Comparison of ENCODE assay signal across 13 cellular contexts in the genomic region with DNA sequence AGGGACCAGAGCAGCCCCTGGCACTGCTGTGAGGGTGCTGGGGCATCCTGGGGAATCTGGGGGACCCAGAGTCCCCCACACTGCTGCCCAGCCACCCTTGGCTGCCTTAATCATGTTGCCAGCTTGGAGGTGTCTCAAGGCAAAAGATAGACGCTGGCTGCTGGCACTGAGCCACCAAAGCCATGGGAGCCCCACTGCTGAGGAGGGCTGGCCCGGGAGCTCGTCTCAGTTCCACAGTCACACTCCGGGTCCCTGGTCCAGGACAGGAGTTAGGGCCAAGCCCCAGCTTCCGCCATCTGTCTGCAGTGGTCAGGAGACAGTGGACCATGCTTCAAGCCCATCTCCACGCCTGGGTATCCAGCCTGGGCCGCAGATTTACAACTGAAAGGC. TPM values are rescaled to one million over a fixed set of nuclear protein-coding genes. Genes with fewer than 3 reads are reported as not detected.
DNase-seq lines count a peak whose midpoint lies in the region; ATAC-seq, FAIRE-seq and TF ChIP-seq lines count a peak whose summit lies in the region.
"Had no signal": no experiment of that assay in that cellular context is flagged by ENCODE, and none has a peak within 500 bp of the region (broad histone marks: within the 10 kb centered on the region; RNA-seq: fewer than 3 reads in every experiment).

No MANE protein-coding gene starts in this region.

- H3K9me3 Mint-ChIP-seq in H9 (peaks cover 0 to 6% of the 10 kb centered on the region in 2 experiments; a peak in 2 of 5 replicates), T-cell (no peaks in the 10 kb centered on the region)
- H3K9me3 Mint-ChIP-seq: activated naive CD4-positive, alpha-beta T cell treated with anti-CD3 and anti-CD28 coated beads, Interleukin-2, amount 50 U/mL, for 72 hours; central memory CD8-positive, alpha-beta T cell; immature natural killer cell had no signal

- no peaks in the 10 kb centered on the region for H3K23me2 ChIP-seq in H9 (ENCODE audit: insufficient read length, low read depth, low read length, poor library complexity, severe bottlenecking)

- POLR2A ChIA-PET in T-cell (lab: Charles Lee): interaction anchor here in 1 of 2 donors (0.6 kb wide), 2 partner anchors 13 to 214 kb away, joined by 3 to 5 read pairs; no protein-coding TSS in a partner anchor

- dilution Hi-C loops in keratinocyte (cut with MboI; ENCODE audit: extremely low pct_ligation_motif_present, low sequenced_read_pairs): no loop called here

- WGBS in H9 (ENCODE audit: extremely low coverage, insufficient read length, low lambda C conversion rate): no CpG with 5 or more reads among the region's 7 CpGs
- WGBS in trophoblast cell (ENCODE audit: extremely low coverage, insufficient coverage, insufficient read length): no CpG with 5 or more reads among the region's 7 CpGs

- H3K18ac ChIP-seq in H9 (ENCODE audit: insufficient read length, low read depth, low read length) (no peak overlapping the region), trophoblast cell (ENCODE audit: low read length) (no peak overlapping the region)

- H2AFZ ChIP-seq in H9 (ENCODE audit: low read length) (no peak overlapping the region), keratinocyte (ENCODE audit: control insufficient read depth, low read length) (peak overlapping the region; percentile 65), trophoblast cell (ENCODE audit: insufficient read depth, low read length, poor library complexity) (no peak overlapping the region)

- no peak overlapping the region for H4K12ac ChIP-seq in trophoblast cell (ENCODE audit: low read depth, low read length)

- H3K27me3 ChIP-seq in H9 (ENCODE audit: insufficient read depth, low read length): no peaks in the 10 kb centered on the region
- H3K27me3 ChIP-seq in keratinocyte (ENCODE audit: control insufficient read depth, extremely low read depth, insufficient read depth, low read length): peaks cover 5% of the 10 kb centered on the region
- H3K27me3 ChIP-seq in stomach smooth muscle (ENCODE audit: control insufficient read depth in 1 of 2, insufficient read depth in 2 of 2, low read length in 2 of 2): peaks cover 0 to 3% of the 10 kb centered on the region in 2 donors
- H3K27me3 ChIP-seq in trophoblast cell (ENCODE audit: insufficient read depth, low read length): no peaks in the 10 kb centered on the region
- H3K27me3 ChIP-seq: right atrium auricular region had no signal

- H4K5ac ChIP-seq in H9 (ENCODE audit: insufficient read length, low read depth, low read length): no peak overlapping the region

- H3K4me1 Mint-ChIP-seq in H9 (peaks cover 14 to 16% of the 10 kb centered on the region in 2 experiments), T-cell (peaks cover 4 to 8% (median 7%) of the 10 kb centered on the region in 3 donors)

- H3K36me3 ChIP-seq in SK-N-MC (ENCODE audit: insufficient read depth, low read length) (no peaks in the 10 kb centered on the region), keratinocyte (ENCODE audit: control insufficient read depth in 2 of 2, extremely low read depth in 1 of 2, insufficient read depth in 2 of 2, low read length in 2 of 2) (no peaks in the 10 kb centered on the region), stomach smooth muscle (ENCODE audit: control insufficient read depth in 2 of 2, insufficient read depth in 2 of 2, low read length in 2 of 2) (no peaks in the 10 kb centered on the region), trophoblast cell (ENCODE audit: control insufficient read depth in 1 of 2, insufficient read depth in 2 of 2, low read length in 2 of 2) (no peaks in the 10 kb centered on the region)
- H3K36me3 ChIP-seq: right atrium auricular region had no signal

- H3K36me3 Mint-ChIP-seq in H9 (ENCODE audit: insufficient read depth in 1 of 3, low read depth in 3 of 3) (peaks cover 0 to 6% (median 0%) of the 10 kb centered on the region in 3 experiments; a peak in 1 of 7 replicates), T-cell (no peaks in the 10 kb centered on the region)
- H3K36me3 Mint-ChIP-seq: activated naive CD4-positive, alpha-beta T cell treated with anti-CD3 and anti-CD28 coated beads, Interleukin-2, amount 50 U/mL, for 72 hours; immature natural killer cell had no signal

- H3K27me3 Mint-ChIP-seq in H9 (ENCODE audit: low read depth) (peaks cover 13% of the 10 kb centered on the region), T-cell (no peaks in the 10 kb centered on the region)
- H3K27me3 Mint-ChIP-seq: central memory CD8-positive, alpha-beta T cell had no signal

- H4K8ac ChIP-seq in H9 (replicated peaks; ENCODE audit: insufficient read length, low read depth, low read length) (no peak overlapping the region), trophoblast cell (ENCODE audit: low read depth, low read length) (no peak overlapping the region)

- H2BK120ac ChIP-seq in H9 (ENCODE audit: low read depth, low read length, poor library complexity, severe bottlenecking) (no peak overlapping the region), trophoblast cell (ENCODE audit: insufficient read depth, low read length, poor library complexity) (no peak overlapping the region)

- H3K14ac ChIP-seq in H9 (ENCODE audit: insufficient read depth, low read length) (peak overlapping the region; percentile 14), trophoblast cell (ENCODE audit: low read length) (no peak overlapping the region)

- no peak for DNase-seq in H9
- no peak for DNase-seq in SK-N-MC (ENCODE audit: low read depth, low spot score)
- DNase-seq in keratinocyte (ENCODE audit: low read depth, low spot score): no peak
- no peak for DNase-seq in trophoblast cell
- DNase-seq in T-cell: no peak
- DNase-seq in DMS79 (lab: John Stamatoyannopoulos, UW): no peak
- DNase-seq: NCI-H2227 treated with DMSO at 0.1 percent for 48 hours had no signal

- H4K20me1 ChIP-seq in H9 (ENCODE audit: control insufficient read depth, insufficient read depth, insufficient read length): no peaks in the 10 kb centered on the region
- no peaks in the 10 kb centered on the region for H4K20me1 ChIP-seq in keratinocyte (ENCODE audit: control insufficient read depth, extremely low read depth, insufficient read depth, low read length)

- CTCF ChIA-PET in T-cell (lab: Charles Lee): interaction anchor here (0.5 to 1.9 kb wide), 10 partner anchors 28 to 414 kb away, joined by 3 to 22 read pairs (median 4); a partner anchor contains a TSS

- H3K27ac ChIP-seq in H9 (ENCODE audit: insufficient read length, low read depth, low read length) (no peak overlapping the region), SK-N-MC (no peak overlapping the region), keratinocyte (ENCODE audit: control insufficient read depth, insufficient read depth, low read length) (no peak overlapping the region), stomach smooth muscle (ENCODE audit: low read length) (no peak overlapping the region), trophoblast cell (ENCODE audit: low read depth, low read length) (no peak overlapping the region)
- H3K27ac ChIP-seq: right atrium auricular region had no signal

- H2BK12ac ChIP-seq in H9 (ENCODE audit: insufficient read length, low read depth, low read length): no peak overlapping the region
- H2BK12ac ChIP-seq in trophoblast cell (ENCODE audit: low read length): no peak overlapping the region

- H3K9ac ChIP-seq in H9 (ENCODE audit: extremely low read depth, insufficient read length, low read length) (no peak overlapping the region), SK-N-MC (ENCODE audit: insufficient read length) (no peak overlapping the region), keratinocyte (ENCODE audit: control insufficient read depth, extremely low read depth, insufficient read depth, low read length) (no peak overlapping the region), stomach smooth muscle (ENCODE audit: low read length in 2 of 2) (peak overlapping the region; percentile 14 to 42), trophoblast cell (ENCODE audit: low read length) (no peak overlapping the region)

- H3T11ph ChIP-seq in H9 (ENCODE audit: low read length): no peak overlapping the region

- no peak overlapping the region for H2AK5ac ChIP-seq in H9 (ENCODE audit: insufficient read length, low read length)
- H2AK5ac ChIP-seq in trophoblast cell (ENCODE audit: low read length): no peak overlapping the region

- H3K23ac ChIP-seq in H9 (ENCODE audit: insufficient read length, low read depth, low read length): no peak overlapping the region
- H3K23ac ChIP-seq in trophoblast cell (ENCODE audit: low read length): no peak overlapping the region

- peak overlapping the region; percentile 7 for H3K4me2 ChIP-seq in H9 (ENCODE audit: insufficient read depth, insufficient read length, low read length)
- peak overlapping the region; percentile 83 for H3K4me2 ChIP-seq in keratinocyte (ENCODE audit: control insufficient read depth, extremely low read depth, insufficient read depth, low read depth, low read length)
- H3K4me2 ChIP-seq in trophoblast cell (ENCODE audit: low read length): no peak overlapping the region

- H3K4me3 ChIP-seq in SK-N-MC (peak overlapping the region; percentile 70; the same call in 1 of the 2 replicates), keratinocyte (ENCODE audit: control insufficient read depth in 2 of 3, extremely low read depth in 1 of 3, insufficient read depth in 2 of 3, low read depth in 1 of 3, low read length in 3 of 3) (no peak overlapping the region), stomach smooth muscle (ENCODE audit: low read length in 2 of 2) (peak overlapping the region in 1 of 2 donors; percentile 78), trophoblast cell (ENCODE audit: low read depth, low read length) (no peak overlapping the region)

- H3K27ac Mint-ChIP-seq in H9: no peak overlapping the region
- no peak overlapping the region for H3K27ac Mint-ChIP-seq in T-cell

- no peak overlapping the region for H2BK5ac ChIP-seq in H9 (ENCODE audit: insufficient read length, low read length)
- H2BK5ac ChIP-seq in trophoblast cell (ENCODE audit: low read depth, low read length, poor library complexity): no peak overlapping the region

- no peaks in the 10 kb centered on the region for H3K9me1 ChIP-seq in keratinocyte (ENCODE audit: control insufficient read depth, extremely low read depth, insufficient read depth, low read length)

- H3K56ac ChIP-seq in H9 (ENCODE audit: insufficient read length, low read depth, low read length): no peak overlapping the region

- TF ChIP-seq CTCF in H9 (conservative IDR thresholded peaks at IDR 0.05): no peak
- TF ChIP-seq CTCF in keratinocyte (optimal IDR thresholded peaks at IDR 0.05 in 1 of 3, IDR thresholded peaks at IDR 0.05 in 1 of 3, conservative IDR thresholded peaks at IDR 0.05 in 1 of 3; ENCODE audit: extremely low read depth in 1 of 3, insufficient read depth in 2 of 3, low read length in 3 of 3): peak in 1 of 3 experiments; percentile 3

- no peak overlapping the region for H2BK15ac ChIP-seq in H9 (ENCODE audit: low read depth, low read length)

- no peaks in the 10 kb centered on the region for H3K9me3 ChIP-seq in H9 (ENCODE audit: control insufficient read depth, low read depth, low read length)
- no peaks in the 10 kb centered on the region for H3K9me3 ChIP-seq in SK-N-MC (ENCODE audit: low read depth, low read length)
- no peaks in the 10 kb centered on the region for H3K9me3 ChIP-seq in keratinocyte (ENCODE audit: control insufficient read depth, low read depth, low read length)
- H3K9me3 ChIP-seq in stomach smooth muscle (ENCODE audit: control insufficient read depth in 2 of 2, low read length in 2 of 2): no peaks in the 10 kb centered on the region
- H3K9me3 ChIP-seq in trophoblast cell (ENCODE audit: insufficient read depth, low read depth, low read length): no peaks in the 10 kb centered on the region
- H3K9me3 ChIP-seq: right atrium auricular region had no signal

- H3K4ac ChIP-seq in H9 (ENCODE audit: low read depth, low read length) (no peak overlapping the region), trophoblast cell (ENCODE audit: low read depth, low read length) (no peak overlapping the region)

- H3K4me3 Mint-ChIP-seq in H9 (no peak overlapping the region), T-cell (no peak overlapping the region)

- H2BK20ac ChIP-seq in H9 (ENCODE audit: low read depth, low read length, poor library complexity, severe bottlenecking): no peak overlapping the region

- H3K79me1 ChIP-seq in H9 (ENCODE audit: insufficient read depth, low read depth, low read length, poor library complexity, severe bottlenecking) (no peaks in the 10 kb centered on the region), trophoblast cell (ENCODE audit: low read length) (no peaks in the 10 kb centered on the region)

- H4K91ac ChIP-seq in H9 (ENCODE audit: insufficient read length, low read depth, low read length) (no peak overlapping the region), trophoblast cell (ENCODE audit: low read depth, low read length) (no peak overlapping the region)

- H3K79me2 ChIP-seq in H9 (ENCODE audit: insufficient read depth, low read length) (no peaks in the 10 kb centered on the region), keratinocyte (ENCODE audit: control insufficient read depth, insufficient read depth, low read length) (no peaks in the 10 kb centered on the region), trophoblast cell (ENCODE audit: control insufficient read depth, insufficient read depth, low read length, poor library complexity) (no peaks in the 10 kb centered on the region)

- peaks cover 3% of the 10 kb centered on the region; the same call in 1 of the 2 replicates for H3K4me1 ChIP-seq in H9 (ENCODE audit: insufficient read depth, low read length)
- H3K4me1 ChIP-seq in keratinocyte (ENCODE audit: control insufficient read depth, extremely low read depth, insufficient read depth, low read length): peaks cover 3% of the 10 kb centered on the region
- H3K4me1 ChIP-seq in stomach smooth muscle (ENCODE audit: control insufficient read depth, insufficient read depth, low read length): peaks cover 9% of the 10 kb centered on the region
- peaks cover 0 to 3% of the 10 kb centered on the region in 2 experiments for H3K4me1 ChIP-seq in trophoblast cell (ENCODE audit: control insufficient read depth in 1 of 2, insufficient read depth in 2 of 2, low read length in 2 of 2)

- ATAC-seq in T-cell (replicated peaks in 1 of 4): no peak

- no peak for FAIRE-seq in keratinocyte (lab: Jason Lieb, UNC)

RNA-seq across cellular contexts. Expression of a gene that starts 41.0 kb away (rescaled TPM):
- total RNA-seq in H9 (2021) (2,116 and 2,191 TPM in 2 replicates), T-cell (100 to 1,000 TPM in 4 of 5 donors, 10 to 100 TPM in 1; 92.8 to 119 (median 104) TPM)
- 69.1 to 185 TPM (median 160 TPM) in 3 replicates for polyA plus RNA-seq in keratinocyte
- 30.9 TPM for polyA plus RNA-seq in keratinocyte (2011; ENCODE audit: low read depth)
- 90.8 and 179 TPM in 2 replicates for polyA plus RNA-seq in keratinocyte (2011; cell fraction: cytosol; rRNA removed)
- polyA plus RNA-seq in keratinocyte (2011; cell fraction: nucleus; rRNA removed): 43.3 and 58.2 TPM in 2 replicates
- polyA plus RNA-seq in keratinocyte (2012; ENCODE audit: low replicate concordance): 162 and 664 TPM in 2 replicates
- 60.7 to 714 TPM (median 117 TPM) in 3 replicates for polyA minus RNA-seq in keratinocyte
- 186 TPM for polyA minus RNA-seq in keratinocyte (2011; cell fraction: cytosol; rRNA and poly(A)+ RNA removed)
- polyA minus RNA-seq in keratinocyte (2011; cell fraction: nucleus; rRNA and poly(A)+ RNA removed): 21.0 and 28.2 TPM in 2 replicates
- 615 and 629 TPM in 2 replicates for polyA plus RNA-seq in trophoblast cell (2013)

RNA-seq across cellular contexts. Expression of a gene that starts 49.8 kb away (rescaled TPM):
- total RNA-seq in H9 (2021) (5.3 and 5.6 TPM in 2 replicates), T-cell (under 1 TPM in 4 of 5 donors, not detected in 1; 0.10 to 0.38 (median 0.21) TPM)
- not detected in 3 replicates for polyA plus RNA-seq in keratinocyte
- polyA plus RNA-seq in keratinocyte (2011; ENCODE audit: low read depth): not detected
- not detected in 2 replicates for polyA plus RNA-seq in keratinocyte (2011; cell fraction: cytosol; rRNA removed)
- 0.05 and 0.13 TPM in 2 replicates for polyA plus RNA-seq in keratinocyte (2011; cell fraction: nucleus; rRNA removed)
- polyA plus RNA-seq in keratinocyte (2012; ENCODE audit: low replicate concordance): 0.05 TPM in 1 of 2 replicates, not detected in the other
- polyA minus RNA-seq in keratinocyte: not detected in 3 replicates
- polyA minus RNA-seq in keratinocyte (2011; cell fraction: cytosol; rRNA and poly(A)+ RNA removed): not detected
- polyA minus RNA-seq in keratinocyte (2011; cell fraction: nucleus; rRNA and poly(A)+ RNA removed): not detected in 2 replicates
- polyA plus RNA-seq in trophoblast cell (2013): 0.04 and 0.07 TPM in 2 replicates
- total RNA-seq: right atrium auricular region, RPMI7951 had no signal
- polyA plus RNA-seq: immature natural killer cell had no signal

RNA-seq across cellular contexts. Expression of a gene that starts 53.1 kb away (rescaled TPM):
- total RNA-seq in H9 (2021) (5.1 and 5.4 TPM in 2 replicates), T-cell (10 to 100 TPM; 16.4 to 33.8 (median 30.5) TPM)
- 27.4 to 49.3 TPM (median 33.0 TPM) in 3 replicates for polyA plus RNA-seq in keratinocyte
- polyA plus RNA-seq in keratinocyte (2011; ENCODE audit: low read depth): 16.0 TPM
- polyA plus RNA-seq in keratinocyte (2011; cell fraction: cytosol; rRNA removed): 35.4 and 62.8 TPM in 2 replicates
- 27.3 and 38.3 TPM in 2 replicates for polyA plus RNA-seq in keratinocyte (2011; cell fraction: nucleus; rRNA removed)
- 48.3 and 50.2 TPM in 2 replicates for polyA plus RNA-seq in keratinocyte (2012; ENCODE audit: low replicate concordance)
- polyA minus RNA-seq in keratinocyte: 18.6 to 50.4 TPM (median 32.2 TPM) in 3 replicates
- polyA minus RNA-seq in keratinocyte (2011; cell fraction: cytosol; rRNA and poly(A)+ RNA removed): 78.5 TPM
- polyA minus RNA-seq in keratinocyte (2011; cell fraction: nucleus; rRNA and poly(A)+ RNA removed): 5.9 and 6.0 TPM in 2 replicates
- 10.3 and 11.5 TPM in 2 replicates for polyA plus RNA-seq in trophoblast cell (2013)

Comparison
In these comparisons a context has a peak if more than half of its experiments do, and no peak if none do; other contexts are left out.
1. H3K9ac ChIP-seq: peak in stomach smooth muscle (2 of 2); none in H9 (single experiment), SK-N-MC (single experiment), keratinocyte (single experiment) and trophoblast cell (single experiment).
2. RNA of a gene that starts 41.0 kb away (total RNA-seq): 2,116 to 2,191 TPM in H9; 92.8 to 119 TPM in T-cell; every median in the first group is over 10 times any median in the second.